24 cellular contexts compared by ENCODE assay signal in genomic region chr15:100790786-100791265, GRCh38.
"Had no signal": no experiment of that assay in that cellular context is flagged by ENCODE, and none has a peak within 500 bp of the region (broad histone marks: within the 10 kb centered on the region; RNA-seq: fewer than 3 reads in every experiment).

No MANE protein-coding gene starts in this region.

- DNase-seq: activated CD4-positive, alpha-beta T cell treated with anti-CD3 and anti-CD28 coated beads for 36 hours; activated CD4-positive, alpha-beta T cell treated with anti-CD3 and anti-CD28 coated beads, Interleukin-2, amount 50 U/mL, for 4 hours; activated CD8-positive, alpha-beta memory T cell treated with anti-CD3 and anti-CD28 coated beads, Interleukin-2, amount 10 ng/mL, durations not matched to agents 7 days and 5 days; activated CD8-positive, alpha-beta T cell treated with anti-CD3 and anti-CD28 coated beads, Interleukin-2, amount 10 ng/mL, durations not matched to agents 7 days and 5 days; activated gamma-delta T cell treated with Interleukin-2 at 50 U/mL for 16 hours; activated naive CD4-positive, alpha-beta T cell treated with anti-CD3 and anti-CD28 coated beads, Interleukin-2, amount 10 ng/mL, durations not matched to agents 7 days and 5 days; activated naive CD8-positive, alpha-beta T cell treated with anti-CD3 and anti-CD28 coated beads for 36 hours; activated T-cell treated with anti-CD3 and anti-CD28 coated beads, Interleukin-2, amount 50 U/mL, for 72 hours; brain microvascular endothelial cell; NCI-H1105; NCI-H1436; NCI-H1694 treated with DMSO at 0.1 percent for 48 hours; NCI-H2029 treated with DMSO at 0.1 percent for 48 hours; NCI-H524; Right ventricle myocardium superior; SJCRH30; SK-N-SH; T-helper 1 cell; WERI-Rb-1 had no signal

- H3K9me3 ChIP-seq: Peyer's patch, SJCRH30 had no signal

- ATAC-seq: activated CD4-positive, alpha-beta T cell treated with anti-CD3 and anti-CD28 coated beads for 36 hours; activated CD8-positive, alpha-beta memory T cell treated with anti-CD3 and anti-CD28 coated beads, Interleukin-2, amount 10 ng/mL, durations not matched to agents 7 days and 5 days; activated CD8-positive, alpha-beta T cell treated with anti-CD3 and anti-CD28 coated beads, Interleukin-2, amount 10 ng/mL, durations not matched to agents 7 days and 5 days; activated T-cell treated with anti-CD3 and anti-CD28 coated beads, Interleukin-2, amount 50 U/mL, for 72 hours had no signal

- H3K4me2 ChIP-seq: KMS-11, SK-N-SH had no signal

- H3K27ac ChIP-seq: brain microvascular endothelial cell, cardiac muscle cell, KMS-11, Peyer's patch, RWPE1, SJCRH30, WERI-Rb-1 had no signal

- H3K27ac Mint-ChIP-seq: activated CD4-positive, alpha-beta T cell treated with anti-CD3 and anti-CD28 coated beads for 36 hours; activated CD8-positive, alpha-beta memory T cell treated with anti-CD3 and anti-CD28 coated beads, Interleukin-2, amount 10 ng/mL, durations not matched to agents 7 days and 5 days; activated CD8-positive, alpha-beta T cell treated with anti-CD3 and anti-CD28 coated beads, Interleukin-2, amount 10 ng/mL, durations not matched to agents 7 days and 5 days; activated naive CD4-positive, alpha-beta T cell treated with anti-CD3 and anti-CD28 coated beads, Interleukin-2, amount 10 ng/mL, durations not matched to agents 7 days and 5 days; activated naive CD8-positive, alpha-beta T cell treated with anti-CD3 and anti-CD28 coated beads for 36 hours; activated T-cell treated with anti-CD3 and anti-CD28 coated beads, Interleukin-2, amount 50 U/mL, for 72 hours; activated T-helper 2 cell treated with anti-CD3 and anti-CD28 coated beads, Interferon-gamma antibody, Interleukin-2, Interleukin-4, amounts not matched to agents 10 μg/mL and 5 μg/mL and 100 μg/mL, durations not matched to agents 14 hours and 24 hours and 36 hours had no signal

- H3K4me1 Mint-ChIP-seq: activated CD4-positive, alpha-beta T cell treated with anti-CD3 and anti-CD28 coated beads for 36 hours; activated CD8-positive, alpha-beta memory T cell treated with anti-CD3 and anti-CD28 coated beads, Interleukin-2, amount 10 ng/mL, durations not matched to agents 7 days and 5 days; activated naive CD4-positive, alpha-beta T cell treated with anti-CD3 and anti-CD28 coated beads, Interleukin-2, amount 10 ng/mL, durations not matched to agents 7 days and 5 days; activated naive CD8-positive, alpha-beta T cell treated with anti-CD3 and anti-CD28 coated beads for 36 hours had no signal

- H3K9me3 Mint-ChIP-seq: activated naive CD4-positive, alpha-beta T cell treated with anti-CD3 and anti-CD28 coated beads, Interleukin-2, amount 10 ng/mL, durations not matched to agents 7 days and 5 days; activated naive CD8-positive, alpha-beta T cell treated with anti-CD3 and anti-CD28 coated beads for 36 hours; activated T-helper 2 cell treated with anti-CD3 and anti-CD28 coated beads, Interferon-gamma antibody, Interleukin-2, Interleukin-4, amounts not matched to agents 10 μg/mL and 5 μg/mL and 100 μg/mL, durations not matched to agents 14 hours and 24 hours and 36 hours had no signal

- H3K27me3 ChIP-seq: brain microvascular endothelial cell, cardiac muscle cell, Peyer's patch, SJCRH30 had no signal

- H3K36me3 ChIP-seq: brain microvascular endothelial cell, cardiac muscle cell, Peyer's patch, SJCRH30, WERI-Rb-1 had no signal

- H3K4me3 Mint-ChIP-seq: activated CD4-positive, alpha-beta T cell treated with anti-CD3 and anti-CD28 coated beads for 36 hours; activated CD8-positive, alpha-beta memory T cell treated with anti-CD3 and anti-CD28 coated beads, Interleukin-2, amount 10 ng/mL, durations not matched to agents 7 days and 5 days; activated CD8-positive, alpha-beta T cell treated with anti-CD3 and anti-CD28 coated beads, Interleukin-2, amount 10 ng/mL, durations not matched to agents 7 days and 5 days; activated naive CD4-positive, alpha-beta T cell treated with anti-CD3 and anti-CD28 coated beads, Interleukin-2, amount 10 ng/mL, durations not matched to agents 7 days and 5 days; activated naive CD8-positive, alpha-beta T cell treated with anti-CD3 and anti-CD28 coated beads for 36 hours; activated T-cell treated with anti-CD3 and anti-CD28 coated beads, Interleukin-2, amount 50 U/mL, for 72 hours had no signal

- H3K9ac ChIP-seq: KMS-11, SK-N-SH had no signal

- H3K36me3 Mint-ChIP-seq: activated CD8-positive, alpha-beta memory T cell treated with anti-CD3 and anti-CD28 coated beads, Interleukin-2, amount 10 ng/mL, durations not matched to agents 7 days and 5 days; activated naive CD4-positive, alpha-beta T cell treated with anti-CD3 and anti-CD28 coated beads, Interleukin-2, amount 10 ng/mL, durations not matched to agents 7 days and 5 days; activated naive CD8-positive, alpha-beta T cell treated with anti-CD3 and anti-CD28 coated beads for 36 hours had no signal

- H3K4me3 ChIP-seq: cardiac muscle cell, Peyer's patch, SJCRH30 had no signal

- H3K4me1 ChIP-seq: Peyer's patch, SJCRH30 had no signal
